8 cellular contexts compared by ENCODE assay signal in the genomic region with DNA sequence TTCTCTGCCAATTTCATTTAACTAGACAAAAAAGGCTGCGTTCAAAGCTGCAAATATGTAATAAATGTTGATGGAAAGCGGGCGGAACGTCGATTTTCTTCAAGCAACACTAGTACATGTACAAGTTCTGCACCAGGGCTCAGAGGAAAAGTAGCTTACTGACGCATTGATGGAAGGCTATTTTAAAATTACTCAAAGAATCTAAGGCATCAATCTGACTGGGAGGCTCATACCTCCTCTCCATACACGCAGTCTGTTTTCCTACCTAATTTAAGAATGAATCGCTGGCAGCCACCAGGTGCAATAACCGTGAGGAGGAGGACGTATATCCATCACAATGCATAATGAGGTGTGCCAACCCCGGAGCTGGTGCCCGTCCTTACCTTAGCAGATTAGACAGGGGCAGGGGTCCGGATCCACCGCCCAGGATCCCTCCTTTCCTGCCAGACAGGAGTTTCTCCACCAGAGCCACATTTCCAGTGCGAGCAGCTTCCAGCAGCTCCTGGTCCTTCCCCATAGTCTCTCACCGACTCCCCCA. TPM values are rescaled to one million over a fixed set of nuclear protein-coding genes. Genes with fewer than 3 reads are reported as not detected.
DNase-seq lines count a peak whose midpoint lies in the region; ATAC-seq and TF ChIP-seq lines count a peak whose summit lies in the region.

No MANE protein-coding gene starts in this region.

- peak; percentile 65 for DNase-seq in DMS53 (lab: John Stamatoyannopoulos, UW)
- DNase-seq in NCI-H510A (lab: John Stamatoyannopoulos, UW) = peak; percentile 19
- no peak for DNase-seq in effector memory CD8-positive, alpha-beta T cell
- DNase-seq in neural crest cell (ENCODE audit: low read depth, low spot score) = no peak
- DNase-seq in cortex of kidney (lab: John Stamatoyannopoulos, UW) = no peak
- no peak for DNase-seq in COLO829 (ENCODE audit: low spot score)

- no peaks in the 10 kb centered on the region for H3K36me3 Mint-ChIP-seq in effector memory CD8-positive, alpha-beta T cell (ENCODE audit: insufficient read depth)
- H3K36me3 Mint-ChIP-seq in neural crest cell (ENCODE audit: low read depth) = no peaks in the 10 kb centered on the region

- peak overlapping the region; percentile 31 to 44 for H3K4me3 Mint-ChIP-seq in effector memory CD8-positive, alpha-beta T cell
- H3K4me3 Mint-ChIP-seq in neural crest cell = peak overlapping the region; percentile 71

- H3K9me3 Mint-ChIP-seq in effector memory CD8-positive, alpha-beta T cell = no peaks in the 10 kb centered on the region
- H3K9me3 Mint-ChIP-seq in neural crest cell = no peaks in the 10 kb centered on the region

- no peak for ATAC-seq in effector memory CD8-positive, alpha-beta T cell (replicated peaks)
- no peak for ATAC-seq in GM21723 (IDR thresholded peaks at IDR 0.05; ENCODE audit: unreplicated experiment)
- no peak for ATAC-seq in GM19452 (IDR thresholded peaks at IDR 0.05; ENCODE audit: unreplicated experiment)

- peaks cover 0 to 4% of the 10 kb centered on the region in 2 donors for H3K4me1 Mint-ChIP-seq in effector memory CD8-positive, alpha-beta T cell (ENCODE audit: low read depth in 2 of 2)
- peaks cover 10% of the 10 kb centered on the region for H3K4me1 Mint-ChIP-seq in neural crest cell

- peaks cover 37 to 55% of the 10 kb centered on the region in 2 donors for H3K27me3 Mint-ChIP-seq in effector memory CD8-positive, alpha-beta T cell
- peaks cover 64% of the 10 kb centered on the region for H3K27me3 Mint-ChIP-seq in neural crest cell (ENCODE audit: low read depth)

- H3K27ac Mint-ChIP-seq in effector memory CD8-positive, alpha-beta T cell = no peak overlapping the region
- no peak overlapping the region for H3K27ac Mint-ChIP-seq in neural crest cell (ENCODE audit: unreplicated experiment)

- TF ChIP-seq CTCF in neural crest cell (conservative IDR thresholded peaks at IDR 0.05) = no peak

RNA-seq across cellular contexts. Expression of a gene that starts 0.9 kb away (rescaled TPM):
- 5.6 and 8.4 TPM in 2 replicates for total RNA-seq in neural crest cell

Comparison
In these comparisons a context has a peak if more than half of its experiments do, and no peak if none do; other contexts are left out.
1. DNase-seq: peak in DMS53 (single experiment) and NCI-H510A (single experiment); none in effector memory CD8-positive, alpha-beta T cell (0 of 3), neural crest cell (single experiment), cortex of kidney (single experiment) and COLO829 (single experiment).